8 cellular contexts compared by ENCODE assay signal in genomic region chr1:211469938-211470529, GRCh38. TPM values are rescaled to one million over a fixed set of nuclear protein-coding genes. Genes with fewer than 3 reads are reported as not detected.
DNase-seq lines count a peak whose midpoint lies in the region; ATAC-seq and TF ChIP-seq lines count a peak whose summit lies in the region.

No MANE protein-coding gene starts in this region.

- ATAC-seq in GM18870 (IDR thresholded peaks at IDR 0.05; ENCODE audit: unreplicated experiment) (no peak), GM21381 (IDR thresholded peaks at IDR 0.05; ENCODE audit: unreplicated experiment) (no peak)

- intact Hi-C loops in MCF 10A (cut with micrococcal nuclease) (loop anchor here (1.0 to 10.0 kb wide), 7 partner anchors 44 to 1063 kb away; partner anchors contain the start of gene KCNH1), spleen (cut with DNase I; ENCODE audit: low total_unique reads) (loop anchor here (5.0 kb wide), 1 partner anchor 148 kb away; no protein-coding TSS in a partner anchor)

- peaks cover 0 to 27% (median 9%) of the 10 kb centered on the region in 6 donors for H3K4me1 ChIP-seq in spleen

- no peak overlapping the region for H3K4me2 ChIP-seq in SU-DHL-6 (ENCODE audit: low read depth, low read length, poor library complexity, severe bottlenecking)

- no peak overlapping the region for H3K27ac Mint-ChIP-seq in MCF 10A (ENCODE audit: low read depth, unreplicated experiment)

- DNase-seq in NAMALWA (ENCODE audit: low spot score) (peak; percentile 55), MCF 10A (ENCODE audit: unreplicated experiment) (peak; percentile 92), iris pigment epithelial cell (ENCODE audit: low read depth) (peak; percentile 69), spleen (peak; percentile 86)

- H3K79me2 ChIP-seq in SU-DHL-6 (ENCODE audit: insufficient read depth, low read length): no peaks in the 10 kb centered on the region

- H3F3A ChIP-seq in SU-DHL-6 (ENCODE audit: insufficient read depth): no peaks in the 10 kb centered on the region

- WGBS in spleen, 5 donors: 46 to 62% (median 52%) methylated on average over 10 to 13 of the region's 13 CpGs

- H3K9me3 ChIP-seq in SU-DHL-6 (ENCODE audit: insufficient read depth, low read length): no peaks in the 10 kb centered on the region
- H3K9me3 ChIP-seq in spleen: no peaks in the 10 kb centered on the region

- peak; percentile 98 for TF ChIP-seq CTCF in GM12872 (IDR thresholded peaks at IDR 0.05; ENCODE audit: insufficient read depth, low read depth, low read length)
- TF ChIP-seq CTCF in SU-DHL-6 (IDR thresholded peaks at IDR 0.05; ENCODE audit: insufficient read depth, low read length, poor library complexity, severe bottlenecking): peak; percentile 86
- TF ChIP-seq CTCF in MCF 10A (IDR thresholded peaks at IDR 0.05; ENCODE audit: unreplicated experiment): peak; percentile 98
- TF ChIP-seq CTCF in spleen (IDR thresholded peaks at IDR 0.05 in 8 of 11, conservative IDR thresholded peaks at IDR 0.05 in 3 of 11): peak; percentile 10 to 82 (median 69)

- H3K4me3 ChIP-seq in SU-DHL-6 (ENCODE audit: insufficient read depth, low read length, poor library complexity, severe bottlenecking) (no peak overlapping the region), spleen (no peak overlapping the region)

- no peaks in the 10 kb centered on the region for H3K36me3 ChIP-seq in SU-DHL-6 (ENCODE audit: low read length)
- H3K36me3 ChIP-seq in spleen: no peaks in the 10 kb centered on the region

- CTCF ChIA-PET in MCF 10A (lab: Yijun Ruan, JAX): interaction anchor here (0.5 to 27.1 kb wide), 71 partner anchors 8 to 1365 kb away, joined by 3 to 682 read pairs (median 4); partner anchors contain the start of genes RD3 and TRAF5

- H3K4me1 Mint-ChIP-seq in MCF 10A (ENCODE audit: insufficient read depth, unreplicated experiment): peaks cover 15% of the 10 kb centered on the region

- no peaks in the 10 kb centered on the region for H3K36me3 Mint-ChIP-seq in MCF 10A (ENCODE audit: insufficient read depth, unreplicated experiment)

- POLR2A ChIA-PET in MCF 10A (lab: Yijun Ruan, JAX): interaction anchor here (0.7 to 1.2 kb wide), 5 partner anchors 20 to 1023 kb away, joined by 3 to 6 read pairs (median 3); partner anchors contain the start of genes RD3 and SLC30A1

- H3K27me3 Mint-ChIP-seq in MCF 10A (ENCODE audit: insufficient read depth, unreplicated experiment): no peaks in the 10 kb centered on the region

- BruUV-seq in MCF 10A (replicated peaks; lab: Mats Ljungman, UMichigan): no TSS peak

- no peak for TF ChIP-seq POLR2A in spleen (IDR thresholded peaks at IDR 0.05)

- H3K9me2 ChIP-seq in SU-DHL-6 (replicated peaks; ENCODE audit: insufficient read depth, low read length): no peaks in the 10 kb centered on the region

- no peak overlapping the region for H3K4me3 Mint-ChIP-seq in MCF 10A (ENCODE audit: unreplicated experiment)

- H2AFZ ChIP-seq in SU-DHL-6 (ENCODE audit: low read depth, low read length, severe bottlenecking): peak overlapping the region; percentile 70

- no peaks in the 10 kb centered on the region for H3K27me3 ChIP-seq in SU-DHL-6 (ENCODE audit: low read length)
- peaks cover 0 to 12% (median 0%) of the 10 kb centered on the region in 7 donors for H3K27me3 ChIP-seq in spleen (replicated peaks in 1 of 7)

- H3K9me3 Mint-ChIP-seq in MCF 10A (ENCODE audit: unreplicated experiment): no peaks in the 10 kb centered on the region

- H4K20me1 ChIP-seq in SU-DHL-6 (ENCODE audit: low read depth, low read length): no peaks in the 10 kb centered on the region

- H3K27ac ChIP-seq in SU-DHL-6 (ENCODE audit: low read depth, low read length) (no peak overlapping the region), spleen (peak overlapping the region in 3 of 8 donors; percentile 20 to 54 (median 46))

- no peak overlapping the region for H3K9ac ChIP-seq in SU-DHL-6 (ENCODE audit: low read length)

RNA-seq across cellular contexts. Expression of gene RD3, which starts 21.9 kb away (rescaled TPM):
- total RNA-seq in MCF 10A (2022): not detected in 2 replicates
- not detected for total RNA-seq in spleen
- polyA plus RNA-seq in spleen: not detected
